23 cellular contexts compared by ENCODE assay signal in the genomic region with DNA sequence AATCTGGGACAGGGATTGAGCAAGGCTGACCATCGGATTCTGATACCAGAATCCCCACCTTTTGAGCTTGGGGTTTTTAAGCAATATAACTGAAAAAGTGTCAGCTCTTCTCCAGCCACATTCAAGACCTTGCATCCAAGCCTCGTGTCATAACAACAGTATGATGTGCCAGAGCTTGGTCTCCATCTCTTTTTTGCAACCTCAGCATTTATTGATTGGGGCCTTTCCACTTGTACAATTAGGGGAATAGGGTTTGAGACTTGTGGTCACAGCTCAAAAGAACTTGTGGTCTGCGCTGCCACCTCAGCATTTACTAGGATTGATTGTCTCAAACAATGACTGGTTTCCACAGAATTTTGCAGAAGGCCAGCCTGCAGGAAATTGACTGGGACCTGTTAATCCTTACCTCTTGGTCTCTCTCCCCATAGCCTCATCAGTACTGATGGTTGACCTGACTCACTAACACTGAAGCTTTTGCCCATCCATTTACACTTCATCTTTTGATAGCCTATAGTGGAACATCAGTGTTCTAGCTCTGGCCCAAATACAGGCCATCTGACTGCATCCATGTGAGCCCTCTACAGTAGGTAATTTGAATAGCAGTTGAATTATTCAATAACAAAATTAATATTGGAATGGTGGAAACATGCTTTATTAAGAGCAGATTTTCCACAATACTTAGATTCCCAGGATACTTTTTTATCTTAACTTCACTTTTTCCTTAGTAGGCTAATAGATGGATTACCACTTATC.
DNase-seq lines count a peak whose midpoint lies in the region; ATAC-seq and TF ChIP-seq lines count a peak whose summit lies in the region.
"Had no signal": no experiment of that assay in that cellular context is flagged by ENCODE, and none has a peak within 500 bp of the region (broad histone marks: within the 10 kb centered on the region; RNA-seq: fewer than 3 reads in every experiment).

No MANE protein-coding gene starts in this region.

- DNase-seq in DMS 273 (lab: John Stamatoyannopoulos, UW; ENCODE audit: unreplicated experiment), result peak; percentile 5
- DNase-seq in DMS 273 treated with DMSO at 0.1 percent for 48 hours (lab: John Stamatoyannopoulos, UW), result no peak
- DNase-seq in IMR-90, result no peak
- no peak for DNase-seq in fibroblast of villous mesenchyme (ENCODE audit: low read depth)
- no peak for DNase-seq in hypothalamus (lab: John Stamatoyannopoulos, UW)
- DNase-seq: 8988T; activated CD4-positive, alpha-beta T cell treated with anti-CD3 and anti-CD28 coated beads, Interleukin-2, amount 10 ng/mL, durations not matched to agents 24 days and 14 days; activated naive CD8-positive, alpha-beta T cell treated with anti-CD3 and anti-CD28 coated beads, Interleukin-2, amount 10 ng/mL, durations not matched to agents 7 days and 5 days; body of pancreas; head of caudate nucleus; naive thymus-derived CD8-positive, alpha-beta T cell; NCI-H1092 treated with DMSO at 0.1 percent for 48 hours; NCI-H2029; NCI-H226; stomach had no signal

- 0 out of 2 replicates have a peak, but pooled peaks have one; percentile 6 for TF ChIP-seq CTCF in IMR-90 (conservative IDR thresholded peaks at IDR 0.05; ENCODE audit: low read depth, low read length)
- 0 out of 2 replicates have a peak, but pooled peaks have one; percentile 6 for TF ChIP-seq CTCF in WI38 (IDR thresholded peaks at IDR 0.05; ENCODE audit: low read depth, low read length)
- TF ChIP-seq CTCF in fibroblast of villous mesenchyme (IDR thresholded peaks at IDR 0.05; ENCODE audit: insufficient read depth, low read depth, low read length), result peak; percentile 17

- H3K4me3 ChIP-seq in IMR-90 (ENCODE audit: insufficient read depth, low read depth, low read length) (no peak overlapping the region), WI38 (ENCODE audit: low read depth, low read length) (no peak overlapping the region), fibroblast of villous mesenchyme (ENCODE audit: low read depth, low read length) (no peak overlapping the region)
- H3K4me3 ChIP-seq: BLaER1, body of pancreas, coronary artery, right atrium auricular region, stomach, tibial nerve had no signal

- POLR2A ChIA-PET in IMR-90 (lab: Charles Lee; ENCODE audit: unreplicated experiment), result no interaction called here

- no peak overlapping the region for H2BK120ac ChIP-seq in IMR-90 (ENCODE audit: low read depth, low read length)

- CTCF ChIA-PET in IMR-90 (lab: Yijun Ruan, JAX), result interaction anchor here (0.6 kb wide), 1 partner anchor 123 kb away, joined by 4 read pairs; no protein-coding TSS in a partner anchor

- no CpG with 5 or more reads among the region's 3 CpGs for WGBS in IMR-90 (ENCODE audit: extremely low coverage in 2 of 2, insufficient read length in 1 of 2), 2 experiments

- no peak overlapping the region for H2BK15ac ChIP-seq in IMR-90 (ENCODE audit: low read depth, low read length)

- no peak overlapping the region for H3K4me2 ChIP-seq in IMR-90 (ENCODE audit: low read depth, low read length)
- H3K4me2 ChIP-seq: BLaER1 had no signal

- dilution Hi-C loops in IMR-90 (cut with HindIII; ENCODE audit: low sequenced_read_pairs, unreplicated experiment), result no loop called here

- H2AK9ac ChIP-seq in IMR-90 (replicated peaks; ENCODE audit: low read depth, low read length, poor library complexity), result no peak overlapping the region

- H3K4me1 ChIP-seq in IMR-90 (ENCODE audit: control insufficient read depth, insufficient read depth, low read length), result no peaks in the 10 kb centered on the region
- H3K4me1 ChIP-seq: BLaER1, body of pancreas, right atrium auricular region, stomach, tibial nerve had no signal

- H3K9me3 ChIP-seq in IMR-90 (ENCODE audit: control insufficient read depth, insufficient read depth, low read length), result no peaks in the 10 kb centered on the region
- H3K9me3 ChIP-seq: BLaER1, body of pancreas, right atrium auricular region, stomach, tibial nerve had no signal

- no peak overlapping the region for H4K91ac ChIP-seq in IMR-90 (ENCODE audit: insufficient read depth, low read depth, low read length)

- no peaks in the 10 kb centered on the region for H3K9me1 ChIP-seq in IMR-90 (ENCODE audit: insufficient read depth, low read length)

- H3K4ac ChIP-seq in IMR-90 (ENCODE audit: low read depth, low read length), result no peak overlapping the region

- TF ChIP-seq RAD21 in IMR-90 (IDR thresholded peaks at IDR 0.05; ENCODE audit: low read length), result no peak

- H2AFZ ChIP-seq in IMR-90 (replicated peaks; ENCODE audit: low read length, poor library complexity), result no peak overlapping the region

- H3K27ac ChIP-seq in IMR-90 (ENCODE audit: insufficient read depth, low read length), result no peak overlapping the region
- H3K27ac ChIP-seq: BLaER1, body of pancreas, coronary artery, right atrium auricular region, stomach, tibial nerve had no signal

- no peak overlapping the region for H4K8ac ChIP-seq in IMR-90 (ENCODE audit: low read depth in 2 of 2, low read length in 2 of 2)

- no peaks in the 10 kb centered on the region for H3K27me3 ChIP-seq in IMR-90 (ENCODE audit: control insufficient read depth, insufficient read depth, low read length)
- H3K27me3 ChIP-seq: BLaER1, body of pancreas, right atrium auricular region, stomach, tibial nerve had no signal

- no peak overlapping the region for H2BK5ac ChIP-seq in IMR-90 (ENCODE audit: low read depth, low read length, poor library complexity, severe bottlenecking)

- no peak overlapping the region for H3K23ac ChIP-seq in IMR-90 (ENCODE audit: low read depth, low read length)

- ATAC-seq in IMR-90 (ENCODE audit: low read depth), result no peak
- no peak for ATAC-seq in GM21526 (IDR thresholded peaks at IDR 0.05; ENCODE audit: low FRiP score, unreplicated experiment)
- no peak for ATAC-seq in GM19467 (IDR thresholded peaks at IDR 0.05; ENCODE audit: unreplicated experiment)
- ATAC-seq: body of pancreas; naive thymus-derived CD8-positive, alpha-beta T cell; Panc1 had no signal

- H2BK20ac ChIP-seq in IMR-90 (ENCODE audit: low read depth, low read length), result no peak overlapping the region

- no peak overlapping the region for H2AK5ac ChIP-seq in IMR-90 (ENCODE audit: low read depth, low read length)

- no peak overlapping the region for H3K56ac ChIP-seq in IMR-90 (ENCODE audit: extremely low read depth, insufficient read depth, low read length)

- H3K9ac ChIP-seq in IMR-90 (ENCODE audit: low read depth, low read length), result no peak overlapping the region
- H3K9ac ChIP-seq: BLaER1 had no signal

- H3K36me3 ChIP-seq in IMR-90 (ENCODE audit: control insufficient read depth, insufficient read depth, low read length), result no peaks in the 10 kb centered on the region
- H3K36me3 ChIP-seq: BLaER1, right atrium auricular region, stomach, tibial nerve had no signal

- no peak overlapping the region for H4K5ac ChIP-seq in IMR-90 (ENCODE audit: low read depth, low read length)

- no peak overlapping the region for H3K14ac ChIP-seq in IMR-90 (replicated peaks; ENCODE audit: low read depth, low read length)

- no peak overlapping the region for H3K18ac ChIP-seq in IMR-90 (ENCODE audit: low read depth, low read length)

- in situ Hi-C loops in IMR-90 (cut with MboI; ENCODE audit: low sequenced_read_pairs), result no loop called here

- no TSS peak for BruUV-seq in IMR-90 (replicated peaks; lab: Mats Ljungman, UMichigan)

- no peaks in the 10 kb centered on the region for H4K20me1 ChIP-seq in IMR-90 (ENCODE audit: insufficient read depth, low read length)
- H4K20me1 ChIP-seq: BLaER1 had no signal

- no peak for TF ChIP-seq POLR2A in IMR-90 (IDR thresholded peaks at IDR 0.05; ENCODE audit: low read depth, low read length)

- intact Hi-C loops in IMR-90 (cut with micrococcal nuclease), result no loop called here

- H3K79me1 ChIP-seq in IMR-90 (ENCODE audit: low read depth in 1 of 2, low read length in 2 of 2), result no peaks in the 10 kb centered on the region

TF ChIP-seq in IMR-90, 13 proteins besides CTCF, POLR2A, EP300 and RAD21:
- TF ChIP-seq RFX5 (IDR thresholded peaks at IDR 0.05; ENCODE audit: low read depth, low read length) (no peak), MAFK (IDR thresholded peaks at IDR 0.05; ENCODE audit: low read depth, low read length) (peak; percentile 99)
